Comparison of ENCODE assay signal across 21 cellular contexts in the genomic region with DNA sequence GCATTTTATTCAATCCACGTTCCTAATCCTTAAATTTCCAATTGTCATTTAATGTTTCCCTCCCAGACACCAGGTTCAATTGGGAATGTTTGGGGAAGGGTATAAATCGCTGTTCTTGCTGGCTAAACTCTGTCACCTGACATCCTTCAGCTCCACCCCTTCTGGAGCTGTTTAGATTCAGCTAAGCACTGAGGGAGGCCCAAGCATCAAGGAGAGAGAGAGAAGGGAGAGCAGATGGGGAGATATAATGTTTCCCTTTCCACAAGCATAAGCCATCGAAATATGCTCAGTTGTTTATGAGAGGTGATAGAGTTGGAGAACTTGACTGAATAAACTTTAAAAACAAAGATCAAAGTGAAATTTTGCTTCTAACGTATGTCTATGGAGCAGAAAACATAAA. TPM values are rescaled to one million over a fixed set of nuclear protein-coding genes. Genes with fewer than 3 reads are reported as not detected.
DNase-seq lines count a peak whose midpoint lies in the region; ATAC-seq and TF ChIP-seq lines count a peak whose summit lies in the region.
"Had no signal": no experiment of that assay in that cellular context is flagged by ENCODE, and none has a peak within 500 bp of the region (broad histone marks: within the 10 kb centered on the region; RNA-seq: fewer than 3 reads in every experiment).

No MANE protein-coding gene starts in this region.

- DNase-seq in DMS 273 (lab: John Stamatoyannopoulos, UW; ENCODE audit: unreplicated experiment) (peak; percentile 23), DMS 273 treated with DMSO at 0.1 percent for 48 hours (lab: John Stamatoyannopoulos, UW) (no peak), left ventricle myocardium inferior (no peak), neural progenitor cell (ENCODE audit: low spot score) (peak; percentile 16), uterus (peak; percentile 27 to 59), colonic mucosa (no peak)
- DNase-seq in central memory CD4-positive, alpha-beta T cell: no peak
- DNase-seq: activated CD4-positive, alpha-beta memory T cell treated with anti-CD3 and anti-CD28 coated beads for 36 hours; adrenal gland; DND-41; erythroblast; NCI-H2081; upper lobe of left lung had no signal

- H3K4me1 Mint-ChIP-seq in neural progenitor cell: peaks cover 25% of the 10 kb centered on the region

- H3K27me3 ChIP-seq in left ventricle myocardium inferior (ENCODE audit: low read depth): peaks cover 33% of the 10 kb centered on the region
- H3K27me3 ChIP-seq in neural progenitor cell: peaks cover 85% of the 10 kb centered on the region
- no peaks in the 10 kb centered on the region for H3K27me3 ChIP-seq in uterus
- H3K27me3 ChIP-seq in colonic mucosa: peaks cover 26% of the 10 kb centered on the region
- H3K27me3 ChIP-seq: upper lobe of left lung had no signal

- no peaks in the 10 kb centered on the region for H3K36me3 Mint-ChIP-seq in neural progenitor cell
- H3K36me3 Mint-ChIP-seq: activated CD4-positive, alpha-beta memory T cell treated with anti-CD3 and anti-CD28 coated beads for 36 hours; memory B cell had no signal

- intact Hi-C loops in left ventricle myocardium inferior (cut with micrococcal nuclease): no loop called here
- intact Hi-C loops in uterus (cut with DNase I; ENCODE audit: low total_unique reads): no loop called here
- intact Hi-C loops in colonic mucosa (cut with DNase I): no loop called here

- H3K79me2 ChIP-seq in neural progenitor cell (ENCODE audit: low read depth): no peaks in the 10 kb centered on the region
- H3K79me2 ChIP-seq: parathyroid adenoma had no signal

- H3K4me3 ChIP-seq in left ventricle myocardium inferior (peak overlapping the region; percentile 71), neural progenitor cell (no peak overlapping the region), uterus (peak overlapping the region; percentile 46 to 52), colonic mucosa (no peak overlapping the region)

- no peak overlapping the region for H2AFZ ChIP-seq in neural progenitor cell (replicated peaks)
- H2AFZ ChIP-seq: parathyroid adenoma had no signal

- TF ChIP-seq CTCF in left ventricle myocardium inferior (IDR thresholded peaks at IDR 0.05; ENCODE audit: borderline replicate concordance) (no peak), neural progenitor cell (IDR thresholded peaks at IDR 0.05) (no peak), uterus (IDR thresholded peaks at IDR 0.05) (no peak), colonic mucosa (IDR thresholded peaks at IDR 0.05) (no peak)

- H3K9ac ChIP-seq in neural progenitor cell: no peak overlapping the region
- H3K9ac ChIP-seq in colonic mucosa (ENCODE audit: low read depth in 2 of 2, low read length in 2 of 2): no peak overlapping the region
- H3K9ac ChIP-seq: parathyroid adenoma had no signal

- no peak for ATAC-seq in HG02970 (IDR thresholded peaks at IDR 0.05; ENCODE audit: low FRiP score, unreplicated experiment)

- H3K4me3 Mint-ChIP-seq in neural progenitor cell: no peak overlapping the region
- H3K4me3 Mint-ChIP-seq: activated CD4-positive, alpha-beta memory T cell treated with anti-CD3 and anti-CD28 coated beads for 36 hours; activated T-helper 1 cell treated with anti-CD3 and anti-CD28 coated beads, Interleukin-12 subunit alpha, Interleukin-12 subunit beta, Interleukin-2, Interleukin-4 antibody, amounts not matched to agents 30 ng/mL and 10 ng/mL and 1 ng/mL, durations not matched to agents 14 hours and 24 hours and 36 hours; memory B cell had no signal

- no peaks in the 10 kb centered on the region for H3F3A ChIP-seq in neural progenitor cell (ENCODE audit: low read depth)

- no peaks in the 10 kb centered on the region for H3K9me3 ChIP-seq in left ventricle myocardium inferior (replicated peaks)
- H3K9me3 ChIP-seq in neural progenitor cell (ENCODE audit: low read depth): no peaks in the 10 kb centered on the region
- H3K9me3 ChIP-seq in uterus: no peaks in the 10 kb centered on the region
- no peaks in the 10 kb centered on the region for H3K9me3 ChIP-seq in colonic mucosa
- H3K9me3 ChIP-seq: adrenal gland, upper lobe of left lung had no signal

- peaks cover 8% of the 10 kb centered on the region for H3K9me3 Mint-ChIP-seq in neural progenitor cell
- H3K9me3 Mint-ChIP-seq: activated CD4-positive, alpha-beta memory T cell treated with anti-CD3 and anti-CD28 coated beads for 36 hours; activated T-helper 1 cell treated with anti-CD3 and anti-CD28 coated beads, Interleukin-12 subunit alpha, Interleukin-12 subunit beta, Interleukin-2, Interleukin-4 antibody, amounts not matched to agents 30 ng/mL and 10 ng/mL and 1 ng/mL, durations not matched to agents 14 hours and 24 hours and 36 hours; memory B cell had no signal

- H3K36me3 ChIP-seq in left ventricle myocardium inferior: peaks cover 22% of the 10 kb centered on the region
- no peaks in the 10 kb centered on the region for H3K36me3 ChIP-seq in neural progenitor cell
- no peaks in the 10 kb centered on the region for H3K36me3 ChIP-seq in uterus
- no peaks in the 10 kb centered on the region for H3K36me3 ChIP-seq in colonic mucosa
- H3K36me3 ChIP-seq: adrenal gland, upper lobe of left lung had no signal

- H3K27ac Mint-ChIP-seq in neural progenitor cell: no peak overlapping the region
- H3K27ac Mint-ChIP-seq: activated CD4-positive, alpha-beta memory T cell treated with anti-CD3 and anti-CD28 coated beads for 36 hours; activated T-helper 1 cell treated with anti-CD3 and anti-CD28 coated beads, Interleukin-12 subunit alpha, Interleukin-12 subunit beta, Interleukin-2, Interleukin-4 antibody, amounts not matched to agents 30 ng/mL and 10 ng/mL and 1 ng/mL, durations not matched to agents 14 hours and 24 hours and 36 hours; memory B cell had no signal

- H3K4me1 ChIP-seq in left ventricle myocardium inferior (peaks cover 34% of the 10 kb centered on the region), neural progenitor cell (no peaks in the 10 kb centered on the region), uterus (peaks cover 0 to 4% of the 10 kb centered on the region in 2 donors), colonic mucosa (no peaks in the 10 kb centered on the region)
- H3K4me1 ChIP-seq: parathyroid adenoma, upper lobe of left lung had no signal

- H3K27ac ChIP-seq in left ventricle myocardium inferior (replicated peaks): peak overlapping the region; percentile 95
- H3K27ac ChIP-seq in neural progenitor cell: no peak overlapping the region
- H3K27ac ChIP-seq in uterus: peak overlapping the region; percentile 91
- H3K27ac ChIP-seq in colonic mucosa: no peak overlapping the region
- H3K27ac ChIP-seq: 22Rv1, C4-2B, parathyroid adenoma had no signal

- peaks cover 17% of the 10 kb centered on the region for H3K27me3 Mint-ChIP-seq in neural progenitor cell (ENCODE audit: insufficient read depth, low read depth)

- H4K20me1 ChIP-seq in neural progenitor cell (ENCODE audit: low read depth): no peaks in the 10 kb centered on the region

- no peak overlapping the region for H3K4me2 ChIP-seq in neural progenitor cell

- peak in 1 of 2 donors; percentile 31 for TF ChIP-seq POLR2A in uterus (IDR thresholded peaks at IDR 0.05)

RNA-seq across cellular contexts. Expression of a gene that starts 1.8 kb away (rescaled TPM):
- total RNA-seq in left ventricle myocardium inferior: 81.8 TPM
- not detected in 2 replicates for total RNA-seq in neural progenitor cell (ENCODE audit: low replicate concordance)
- 100 to 1,000 TPM in 2 of 4 donors, 10 to 100 TPM in 2; 39.7 to 118 (median 78.4) TPM for total RNA-seq in uterus
- 1 to 10 TPM in 1 of 2 donors, under 1 TPM in 1; 0.69 to 5.0 TPM for total RNA-seq in colonic mucosa
- total RNA-seq: activated CD4-positive, alpha-beta memory T cell treated with anti-CD3 and anti-CD28 coated beads for 36 hours; activated T-helper 1 cell treated with anti-CD3 and anti-CD28 coated beads, Interleukin-12 subunit alpha, Interleukin-12 subunit beta, Interleukin-2, Interleukin-4 antibody, amounts not matched to agents 30 ng/mL and 10 ng/mL and 1 ng/mL, durations not matched to agents 14 hours and 24 hours and 36 hours; HT-29; SK-MEL-5 had no signal

Comparison
In these comparisons a context has a peak if more than half of its experiments do, and no peak if none do; other contexts are left out.
1. DNase-seq: peak in DMS 273 (single experiment), neural progenitor cell (single experiment) and uterus (2 of 2); none in DMS 273 treated with DMSO at 0.1 percent for 48 hours (single experiment), left ventricle myocardium inferior (single experiment), central memory CD4-positive, alpha-beta T cell (single experiment) and colonic mucosa (single experiment).
2. H3K27ac ChIP-seq: peak in left ventricle myocardium inferior (single experiment) and uterus (2 of 2); none in neural progenitor cell (single experiment) and colonic mucosa (single experiment).
3. H3K4me3 ChIP-seq: peak in left ventricle myocardium inferior (single experiment) and uterus (2 of 2); none in neural progenitor cell (single experiment) and colonic mucosa (single experiment).
4. RNA of a gene that starts 1.8 kb away (total RNA-seq): 39.7 to 118 TPM in uterus and 81.8 TPM in left ventricle myocardium inferior (single experiment); 0.69 to 5.0 TPM in colonic mucosa and not detected in neural progenitor cell; every median in the first group is over 4 times any median in the second.